In genomic region chr6:105855433-105855832, GRCh38 we compare ENCODE assay signal across 3 cellular contexts.
"Had no signal": no experiment of that assay in that cellular context is flagged by ENCODE, and none has a peak within 500 bp of the region (broad histone marks: within the 10 kb centered on the region; RNA-seq: fewer than 3 reads in every experiment).

No MANE protein-coding gene starts in this region.

- DNase-seq: H9, HCEC 1CT, IMR-90 had no signal
